7 cellular contexts compared by ENCODE assay signal in the genomic region with DNA sequence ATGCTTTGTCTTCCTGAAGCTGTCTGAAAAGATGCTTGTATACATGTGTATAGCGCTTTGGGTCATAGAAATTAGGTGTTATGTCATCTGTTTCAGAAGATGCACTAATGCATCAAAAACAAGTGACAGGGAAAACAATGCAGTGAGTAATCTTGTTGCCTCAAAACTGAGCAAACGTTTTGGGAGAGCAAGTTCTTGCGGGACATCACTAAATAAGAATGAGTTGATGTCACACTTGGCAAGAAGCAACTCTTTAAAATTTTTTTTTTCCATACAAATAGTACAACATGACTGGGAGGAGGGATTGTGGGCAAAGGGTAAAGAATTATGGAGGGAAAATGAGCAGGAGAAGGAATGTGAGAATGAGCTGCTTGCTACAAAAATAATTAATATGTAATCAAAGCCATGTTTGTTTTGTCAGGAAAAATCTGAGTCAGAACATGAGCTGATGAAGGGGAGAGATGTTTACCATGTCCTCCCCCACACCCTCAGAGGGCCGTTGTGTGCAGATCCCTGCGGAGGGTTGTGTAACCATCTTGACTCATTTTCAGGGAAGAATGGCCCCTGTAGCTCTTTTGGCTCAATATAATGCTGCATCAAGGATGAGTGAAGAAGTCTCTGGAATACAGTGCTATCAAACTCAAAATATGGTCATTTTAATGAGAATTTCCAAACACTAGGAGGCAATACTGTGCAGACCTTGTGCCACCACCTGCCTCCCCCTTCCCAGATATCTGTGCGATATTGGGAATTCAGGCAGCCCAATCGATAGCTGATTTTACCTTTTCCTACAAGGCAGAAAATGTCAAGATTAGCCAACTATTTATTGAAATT. TPM values are rescaled to one million over a fixed set of nuclear protein-coding genes. Genes with fewer than 3 reads are reported as not detected.
A peak's percentile ranks its signal among the peaks of the same experiment; 100 is the strongest.
DNase-seq lines count a peak whose midpoint lies in the region; ATAC-seq and TF ChIP-seq lines count a peak whose summit lies in the region.

No MANE protein-coding gene starts in this region.

- POLR2A ChIA-PET in IMR-90 (lab: Charles Lee; ENCODE audit: unreplicated experiment): no interaction called here

- CTCF ChIA-PET in IMR-90 (lab: Yijun Ruan, JAX): interaction anchor here (0.9 to 1.5 kb wide), 2 partner anchors 11 to 48 kb away, joined by 3 to 5 read pairs; partner anchors contain the start of gene MANSC1
- CTCF ChIA-PET in activated CD8-positive, alpha-beta memory T cell treated with anti-CD3 and anti-CD28 coated beads, Interleukin-2, amount 10 ng/mL, durations not matched to agents 7 days and 5 days (lab: Charles Lee): interaction anchor here (0.7 to 0.8 kb wide), 3 partner anchors 11 to 391 kb away, joined by 3 read pairs; no protein-coding TSS in a partner anchor

- in situ Hi-C loops in IMR-90 (cut with MboI; ENCODE audit: low sequenced_read_pairs): loop anchor here (10.0 kb wide), 1 partner anchor 167 kb away; the partner anchor contains the start of gene DUSP16

- peaks cover 8% of the 10 kb centered on the region for H3K9me3 Mint-ChIP-seq in type B pancreatic cell
- H3K9me3 Mint-ChIP-seq in activated CD8-positive, alpha-beta memory T cell treated with anti-CD3 and anti-CD28 coated beads, Interleukin-2, amount 10 ng/mL, durations not matched to agents 7 days and 5 days (ENCODE audit: low read depth): peaks cover 5% of the 10 kb centered on the region

- H3K4me1 Mint-ChIP-seq in type B pancreatic cell (ENCODE audit: unreplicated experiment): peaks cover 13% of the 10 kb centered on the region
- H3K4me1 Mint-ChIP-seq in activated CD8-positive, alpha-beta memory T cell treated with anti-CD3 and anti-CD28 coated beads, Interleukin-2, amount 10 ng/mL, durations not matched to agents 7 days and 5 days: peaks cover 28% of the 10 kb centered on the region

- no peaks in the 10 kb centered on the region for H3K27me3 ChIP-seq in IMR-90 (ENCODE audit: control insufficient read depth, insufficient read depth, low read length)
- no peaks in the 10 kb centered on the region for H3K27me3 ChIP-seq in ascending aorta

- no TSS peak for BruUV-seq in IMR-90 (replicated peaks; lab: Mats Ljungman, UMichigan)

- peak overlapping the region; percentile 42 for H2BK20ac ChIP-seq in IMR-90 (ENCODE audit: low read depth, low read length)

- H2AFZ ChIP-seq in IMR-90 (replicated peaks; ENCODE audit: low read length, poor library complexity): no peak overlapping the region

- H2BK15ac ChIP-seq in IMR-90 (ENCODE audit: low read depth, low read length): peak overlapping the region; percentile 71; the same call in 2 of the 3 replicates

- H3K4ac ChIP-seq in IMR-90 (ENCODE audit: low read depth, low read length): peak overlapping the region; percentile 70

- H3K27ac ChIP-seq in IMR-90 (ENCODE audit: insufficient read depth, low read length) (peak overlapping the region; percentile 68; the same call in 1 of the 2 replicates), ascending aorta (peak overlapping the region; percentile 67 to 81)

- H3K79me1 ChIP-seq in IMR-90 (ENCODE audit: low read depth in 1 of 2, low read length in 2 of 2): peaks cover 0 to 17% of the 10 kb centered on the region in 2 experiments; a peak in 2 of 4 replicates

- no peak overlapping the region for H3K4me3 Mint-ChIP-seq in type B pancreatic cell
- no peak overlapping the region for H3K4me3 Mint-ChIP-seq in activated CD8-positive, alpha-beta memory T cell treated with anti-CD3 and anti-CD28 coated beads, Interleukin-2, amount 10 ng/mL, durations not matched to agents 7 days and 5 days

- H3K9me1 ChIP-seq in IMR-90 (ENCODE audit: insufficient read depth, low read length): peaks cover 10% of the 10 kb centered on the region

- TF ChIP-seq RAD21 in IMR-90 (IDR thresholded peaks at IDR 0.05; ENCODE audit: low read length): peak; percentile 28

- no peak overlapping the region for H3K9ac ChIP-seq in IMR-90 (ENCODE audit: low read depth, low read length)

- H3K18ac ChIP-seq in IMR-90 (ENCODE audit: low read depth, low read length): peak overlapping the region; percentile 16; the same call in 1 of the 2 replicates

- H3K36me3 ChIP-seq in IMR-90 (ENCODE audit: control insufficient read depth, insufficient read depth, low read length) (no peaks in the 10 kb centered on the region), ascending aorta (no peaks in the 10 kb centered on the region)

- H2BK5ac ChIP-seq in IMR-90 (ENCODE audit: low read depth, low read length, poor library complexity, severe bottlenecking): peak overlapping the region; percentile 68

- peak overlapping the region; percentile 27; the same call in 1 of the 2 replicates for H4K5ac ChIP-seq in IMR-90 (ENCODE audit: low read depth, low read length)

- dilution Hi-C loops in IMR-90 (cut with HindIII; ENCODE audit: low sequenced_read_pairs, unreplicated experiment): no loop called here

- WGBS in IMR-90 (ENCODE audit: extremely low coverage in 2 of 2, insufficient read length in 1 of 2), 2 experiments: 0% methylated on average over 1 of the region's 7 CpGs; no CpG with 5 or more reads in 1 of the 2 experiments

- intact Hi-C loops in IMR-90 (cut with micrococcal nuclease): loop anchor here (1.0 to 5.0 kb wide), 2 partner anchors 109 to 166 kb away; no protein-coding TSS in a partner anchor
- intact Hi-C loops in ascending aorta (cut with DNase I): loop anchor here (1.0 to 5.0 kb wide), 3 partner anchors 45 to 213 kb away; partner anchors contain the start of genes CREBL2 and DUSP16

- DNase-seq in IMR-90 (peak; percentile 97), ascending aorta (ENCODE audit: low spot score in 2 of 2) (peak in 1 of 2 donors; percentile 86), kidney tubule cell (ENCODE audit: low spot score) (peak; percentile 93), type B pancreatic cell (ENCODE audit: extremely low spot score, unreplicated experiment) (no peak), NCI-H1105 (lab: John Stamatoyannopoulos, UW) (no peak)
- no peak for DNase-seq in activated effector memory CD4-positive, alpha-beta T cell treated with anti-CD3 and anti-CD28 coated beads, Interleukin-2, amount 50 U/mL, for 16 hours
- DNase-seq in activated CD8-positive, alpha-beta memory T cell treated with anti-CD3 and anti-CD28 coated beads, Interleukin-2, amount 10 ng/mL, durations not matched to agents 7 days and 5 days: no peak

- H3K23ac ChIP-seq in IMR-90 (ENCODE audit: low read depth, low read length): 0 out of 2 replicates have a peak overlapping the region, but pooled peaks have one; percentile 20

- H3K27me3 Mint-ChIP-seq in type B pancreatic cell: no peaks in the 10 kb centered on the region
- no peaks in the 10 kb centered on the region for H3K27me3 Mint-ChIP-seq in activated CD8-positive, alpha-beta memory T cell treated with anti-CD3 and anti-CD28 coated beads, Interleukin-2, amount 10 ng/mL, durations not matched to agents 7 days and 5 days

- peak overlapping the region; percentile 29; the same call in 1 of the 2 replicates for H2AK5ac ChIP-seq in IMR-90 (ENCODE audit: low read depth, low read length)

- no peak for TF ChIP-seq POLR2A in IMR-90 (IDR thresholded peaks at IDR 0.05; ENCODE audit: low read depth, low read length)

- H3K4me2 ChIP-seq in IMR-90 (ENCODE audit: low read depth, low read length): peak overlapping the region; percentile 61

- H4K20me1 ChIP-seq in IMR-90 (ENCODE audit: insufficient read depth, low read length): no peaks in the 10 kb centered on the region

- H3K4me3 ChIP-seq in IMR-90 (ENCODE audit: insufficient read depth, low read depth, low read length): no peak overlapping the region
- H3K4me3 ChIP-seq in ascending aorta: peak overlapping the region in 1 of 2 donors; percentile 23

- no peak overlapping the region for H3K56ac ChIP-seq in IMR-90 (ENCODE audit: extremely low read depth, insufficient read depth, low read length)

- H3K14ac ChIP-seq in IMR-90 (replicated peaks; ENCODE audit: low read depth, low read length): peak overlapping the region; percentile 58

- TF ChIP-seq CTCF in IMR-90 (conservative IDR thresholded peaks at IDR 0.05; ENCODE audit: low read depth, low read length): 0 out of 2 replicates have a peak, but pooled peaks have one; percentile 14
- no peak for TF ChIP-seq CTCF in ascending aorta (IDR thresholded peaks at IDR 0.05)
- TF ChIP-seq CTCF in type B pancreatic cell (conservative IDR thresholded peaks at IDR 0.05): no peak

- H4K8ac ChIP-seq in IMR-90 (ENCODE audit: low read depth in 2 of 2, low read length in 2 of 2): peak overlapping the region; percentile 16 to 38; a peak in 1 of 4 replicates

- peaks cover 8% of the 10 kb centered on the region for H3K4me1 ChIP-seq in IMR-90 (ENCODE audit: control insufficient read depth, insufficient read depth, low read length)
- H3K4me1 ChIP-seq in ascending aorta: peaks cover 6 to 20% of the 10 kb centered on the region in 2 donors

- H4K91ac ChIP-seq in IMR-90 (ENCODE audit: insufficient read depth, low read depth, low read length): peak overlapping the region; percentile 61; the same call in 1 of the 2 replicates

- no peaks in the 10 kb centered on the region for H3K9me3 ChIP-seq in IMR-90 (ENCODE audit: control insufficient read depth, insufficient read depth, low read length)
- no peaks in the 10 kb centered on the region for H3K9me3 ChIP-seq in ascending aorta

- H3K36me3 Mint-ChIP-seq in type B pancreatic cell: peaks cover 33% of the 10 kb centered on the region
- H3K36me3 Mint-ChIP-seq in activated CD8-positive, alpha-beta memory T cell treated with anti-CD3 and anti-CD28 coated beads, Interleukin-2, amount 10 ng/mL, durations not matched to agents 7 days and 5 days: peaks cover 40% of the 10 kb centered on the region

- H3K27ac Mint-ChIP-seq in type B pancreatic cell: peak overlapping the region; percentile 29
- no peak overlapping the region for H3K27ac Mint-ChIP-seq in activated CD8-positive, alpha-beta memory T cell treated with anti-CD3 and anti-CD28 coated beads, Interleukin-2, amount 10 ng/mL, durations not matched to agents 7 days and 5 days

- ATAC-seq in IMR-90 (ENCODE audit: low read depth): peak; percentile 98
- ATAC-seq in activated CD8-positive, alpha-beta memory T cell treated with anti-CD3 and anti-CD28 coated beads, Interleukin-2, amount 10 ng/mL, durations not matched to agents 7 days and 5 days: no peak

- H2BK120ac ChIP-seq in IMR-90 (ENCODE audit: low read depth, low read length): peak overlapping the region; percentile 59

- H2AK9ac ChIP-seq in IMR-90 (replicated peaks; ENCODE audit: low read depth, low read length, poor library complexity): no peak overlapping the region

RNA-seq across cellular contexts. Expression of gene BORCS5, which starts 41.4 kb away (rescaled TPM):
- 14.7 and 18.3 TPM in 2 replicates for total RNA-seq in IMR-90 (2012; rRNA removed)
- polyA plus RNA-seq in IMR-90 (2012; rRNA removed): 12.2 and 14.4 TPM in 2 replicates
- 8.1 and 9.6 TPM in 2 replicates for polyA plus RNA-seq in IMR-90 (2012; cell fraction: cytosol; rRNA removed)
- 4.5 and 9.3 TPM in 2 replicates for polyA plus RNA-seq in IMR-90 (2012; cell fraction: nucleus; rRNA removed; ENCODE audit: low replicate concordance)
- total RNA-seq in ascending aorta: 3.0 TPM
- 14.4 and 20.1 TPM in 2 replicates for total RNA-seq in type B pancreatic cell (ENCODE audit: low replicate concordance)
- 10 to 100 TPM; 35.5 to 38.3 TPM for total RNA-seq in activated CD8-positive, alpha-beta memory T cell treated with anti-CD3 and anti-CD28 coated beads, Interleukin-2, amount 10 ng/mL, durations not matched to agents 7 days and 5 days

RNA-seq across cellular contexts. Expression of gene MANSC1, which starts 48.2 kb away (rescaled TPM):
- total RNA-seq in IMR-90 (2012; rRNA removed) (1.1 TPM in 2 replicates), ascending aorta (72.1 TPM), type B pancreatic cell (ENCODE audit: low replicate concordance) (16.8 and 77.1 TPM in 2 replicates)
- polyA plus RNA-seq in IMR-90 (2012; rRNA removed): 1.9 and 2.2 TPM in 2 replicates
- 1.6 and 2.0 TPM in 2 replicates for polyA plus RNA-seq in IMR-90 (2012; cell fraction: cytosol; rRNA removed)
- polyA plus RNA-seq in IMR-90 (2012; cell fraction: nucleus; rRNA removed; ENCODE audit: low replicate concordance): 0.11 and 0.71 TPM in 2 replicates
- total RNA-seq in activated CD8-positive, alpha-beta memory T cell treated with anti-CD3 and anti-CD28 coated beads, Interleukin-2, amount 10 ng/mL, durations not matched to agents 7 days and 5 days: under 1 TPM in 1 of 2 experiments, not detected in 1; 0.14 TPM

Comparison
In these comparisons a context has a peak if more than half of its experiments do, and no peak if none do; other contexts are left out.
1. DNase-seq: peak in IMR-90 (single experiment) and kidney tubule cell (single experiment); none in type B pancreatic cell (single experiment), NCI-H1105 (single experiment), activated effector memory CD4-positive, alpha-beta T cell treated with anti-CD3 and anti-CD28 coated beads, Interleukin-2, amount 50 U/mL, for 16 hours (single experiment) and activated CD8-positive, alpha-beta memory T cell treated with anti-CD3 and anti-CD28 coated beads, Interleukin-2, amount 10 ng/mL, durations not matched to agents 7 days and 5 days (single experiment).